In genomic region chr6:110878751-110879539, GRCh38 we compare ENCODE assay signal across 1 cellular context.
TF ChIP-seq lines count a peak whose summit lies in the region.

No MANE protein-coding gene starts in this region.

TF ChIP-seq in HEK293, 187 proteins besides CTCF, POLR2A, EP300 and RAD21 (continued from another document):
- TF ChIP-seq KLF8 (tag by site-specific recombination; IDR thresholded peaks at IDR 0.05) (no peak), PBX3 (CRISPR knock-in tag; IDR thresholded peaks at IDR 0.05) (no peak)
TF ChIP-seq in HEK293: peak in this region for 14.
